In genomic region chr21:25967566-25968438, GRCh38 we compare ENCODE assay signal across 9 cellular contexts.
DNase-seq lines count a peak whose midpoint lies in the region; ATAC-seq, FAIRE-seq and TF ChIP-seq lines count a peak whose summit lies in the region.
"Had no signal": no experiment of that assay in that cellular context is flagged by ENCODE, and none has a peak within 500 bp of the region (broad histone marks: within the 10 kb centered on the region; RNA-seq: fewer than 3 reads in every experiment).

No MANE protein-coding gene starts in this region.

- peak overlapping the region; percentile 69 for H3K27ac Mint-ChIP-seq in MCF 10A (ENCODE audit: low read depth, unreplicated experiment)

- H3K4me3 ChIP-seq in HUES64 (ENCODE audit: low read length) (no peak overlapping the region), pancreas (no peak overlapping the region)

- POLR2A ChIA-PET in GM10248 (lab: Yijun Ruan, JAX) = no interaction called here
- POLR2A ChIA-PET in MCF 10A (lab: Yijun Ruan, JAX) = interaction anchor here (0.9 to 2.1 kb wide), 3 partner anchors 13 to 15 kb away, joined by 3 to 7 read pairs (median 4); no protein-coding TSS in a partner anchor

- no peak overlapping the region for H3K9ac ChIP-seq in HUES64 (ENCODE audit: low read depth, low read length)

- H3K27me3 ChIP-seq in HUES64 (ENCODE audit: insufficient read depth, low read length) = no peaks in the 10 kb centered on the region
- no peaks in the 10 kb centered on the region for H3K27me3 ChIP-seq in pancreas

- H3K4me3 Mint-ChIP-seq in MCF 10A (ENCODE audit: unreplicated experiment) = no peak overlapping the region
- H3K4me3 Mint-ChIP-seq: central memory CD8-positive, alpha-beta T cell had no signal

- H3K36me3 ChIP-seq in HUES64 (ENCODE audit: insufficient read depth, low read length) (peaks cover 77% of the 10 kb centered on the region), pancreas (no peaks in the 10 kb centered on the region)

- peak overlapping the region; percentile 17 for H3K27ac ChIP-seq in HUES64 (ENCODE audit: low read depth, low read length)
- H3K27ac ChIP-seq in pancreas = peak overlapping the region in 2 of 4 donors; percentile 20 to 41

- no peaks in the 10 kb centered on the region for H3K27me3 Mint-ChIP-seq in MCF 10A (ENCODE audit: insufficient read depth, unreplicated experiment)
- H3K27me3 Mint-ChIP-seq: central memory CD8-positive, alpha-beta T cell had no signal

- WGBS in HUES64 = 86% methylated on average over 5 of the region's 6 CpGs
- WGBS in pancreas, 2 donors = 85 to 88% methylated on average over 6 of the region's 6 CpGs

- peaks cover 12% of the 10 kb centered on the region for H3K9me3 Mint-ChIP-seq in MCF 10A (ENCODE audit: unreplicated experiment)
- H3K9me3 Mint-ChIP-seq: central memory CD8-positive, alpha-beta T cell had no signal

- H3K36me3 Mint-ChIP-seq in MCF 10A (ENCODE audit: insufficient read depth, unreplicated experiment) = peaks cover 48% of the 10 kb centered on the region

- H3K9me3 ChIP-seq in HUES64 (ENCODE audit: insufficient read depth, low read depth, low read length) (peaks cover 2% of the 10 kb centered on the region; the same call in 1 of the 2 replicates), pancreas (no peaks in the 10 kb centered on the region)

- H3K4me1 ChIP-seq in HUES64 (ENCODE audit: insufficient read depth, low read length) (peaks cover 15% of the 10 kb centered on the region), pancreas (no peaks in the 10 kb centered on the region)

- ATAC-seq in GM21515 (IDR thresholded peaks at IDR 0.05; ENCODE audit: unreplicated experiment) = peak; percentile 98
- ATAC-seq in pancreas = peak in 3 of 4 donors; percentile 57 to 73 (median 73)

- no peak for FAIRE-seq in pancreas (lab: Jason Lieb, UNC)
- FAIRE-seq in HTR-8/SVneo (lab: Jason Lieb, UNC) = no peak

- intact Hi-C loops in MCF 10A (cut with micrococcal nuclease) (no loop called here), pancreas (cut with DNase I) (no loop called here)

- no TSS peak for BruUV-seq in MCF 10A (replicated peaks; lab: Mats Ljungman, UMichigan)

- DNase-seq in GM10248 (ENCODE audit: extremely low spot score) = peak; percentile 43
- DNase-seq in MCF 10A (ENCODE audit: unreplicated experiment) = peak; percentile 9
- no peak for DNase-seq in pancreas
- DNase-seq in D341Med (ENCODE audit: low spot score) = no peak
- DNase-seq in HTR-8/SVneo (ENCODE audit: insufficient read length, low spot score) = no peak
- DNase-seq in stimulated activated CD4-positive, alpha-beta T cell treated with anti-CD3 and anti-CD28 coated beads, Interleukin-4, amount 100 ng/mL, for 1 hour = no peak

- TF ChIP-seq CTCF in GM10248 (IDR thresholded peaks at IDR 0.05; ENCODE audit: control extremely low read depth, extremely low read depth, low read depth, missing control alignments) (no peak), MCF 10A (IDR thresholded peaks at IDR 0.05; ENCODE audit: unreplicated experiment) (no peak), pancreas (IDR thresholded peaks at IDR 0.05) (no peak)

- H3K4me1 Mint-ChIP-seq in MCF 10A (ENCODE audit: insufficient read depth, unreplicated experiment) = peaks cover 28% of the 10 kb centered on the region

- CTCF ChIA-PET in GM10248 (lab: Yijun Ruan, JAX) (interaction anchor here (0.9 to 1.5 kb wide), 6 partner anchors 9 to 201 kb away, joined by 3 to 4 read pairs (median 3); no protein-coding TSS in a partner anchor), MCF 10A (lab: Yijun Ruan, JAX) (interaction anchor here (0.6 to 1.0 kb wide), 6 partner anchors 11 to 155 kb away, joined by 3 to 5 read pairs (median 3); no protein-coding TSS in a partner anchor)

Comparison
In these comparisons a context has a peak if more than half of its experiments do, and no peak if none do; other contexts are left out.
1. DNase-seq: peak in GM10248 (single experiment) and MCF 10A (single experiment); none in pancreas (0 of 6), D341Med (single experiment), HTR-8/SVneo (single experiment) and stimulated activated CD4-positive, alpha-beta T cell treated with anti-CD3 and anti-CD28 coated beads, Interleukin-4, amount 100 ng/mL, for 1 hour (single experiment).